In the genomic region with DNA sequence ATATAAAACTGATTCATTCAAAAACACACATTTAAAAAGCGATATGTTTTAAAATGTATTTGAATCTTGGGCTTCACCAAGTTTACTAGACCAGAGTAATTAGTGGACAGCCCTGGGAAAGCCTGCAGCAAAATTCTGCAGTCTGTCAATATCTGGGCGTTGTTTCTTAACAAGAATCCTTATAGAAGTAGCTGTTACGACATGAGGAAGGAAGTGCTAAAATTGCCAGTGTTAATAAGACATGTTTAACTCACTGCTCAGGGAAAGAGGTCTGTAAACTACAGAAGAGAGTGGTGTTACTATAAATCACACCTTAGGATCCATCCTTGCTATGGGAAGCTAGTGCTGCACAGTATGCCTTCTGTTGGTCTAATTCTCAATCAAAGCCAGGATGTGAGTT, we compare ENCODE assay signal across 20 cellular contexts.
"Had no signal": no experiment of that assay in that cellular context is flagged by ENCODE, and none has a peak within 500 bp of the region (broad histone marks: within the 10 kb centered on the region; RNA-seq: fewer than 3 reads in every experiment).

No MANE protein-coding gene starts in this region.

- ATAC-seq: activated CD8-positive, alpha-beta T cell treated with anti-CD3 and anti-CD28 coated beads, Interleukin-2, amount 10 ng/mL, durations not matched to agents 7 days and 5 days; activated naive CD8-positive, alpha-beta T cell treated with anti-CD3 and anti-CD28 coated beads, Interleukin-2, amount 50 U/mL, for 24 hours; left ventricle myocardium superior; pancreas; stimulated activated naive CD8-positive, alpha-beta T cell treated with anti-CD3 and anti-CD28 coated beads, Interleukin-15, Interleukin-2, amounts not matched to agents 100 U/mL and 50 U/mL, for 24 hours had no signal

- H3K4me1 Mint-ChIP-seq: activated naive CD8-positive, alpha-beta T cell treated with anti-CD3 and anti-CD28 coated beads, Interleukin-2, amount 50 U/mL, for 24 hours; neural crest cell had no signal

- H3K36me3 ChIP-seq: colonic mucosa, pancreas, suprapubic skin had no signal

- H3K27ac Mint-ChIP-seq: activated CD8-positive, alpha-beta T cell treated with anti-CD3 and anti-CD28 coated beads, Interleukin-2, amount 10 ng/mL, durations not matched to agents 7 days and 5 days; activated naive CD8-positive, alpha-beta T cell treated with anti-CD3 and anti-CD28 coated beads, Interleukin-2, amount 50 U/mL, for 24 hours; activated T-helper 1 cell treated with anti-CD3 and anti-CD28 coated beads, Interleukin-12 subunit alpha, Interleukin-12 subunit beta, Interleukin-2, Interleukin-4 antibody, amounts not matched to agents 30 ng/mL and 10 ng/mL and 1 ng/mL, durations not matched to agents 14 hours and 24 hours and 36 hours; type B pancreatic cell had no signal

- FAIRE-seq: astrocyte, kidney, pancreas had no signal

- H3K4me3 ChIP-seq: colonic mucosa, hepatocyte, pancreas, suprapubic skin had no signal

- H3K27me3 Mint-ChIP-seq: activated naive CD8-positive, alpha-beta T cell treated with anti-CD3 and anti-CD28 coated beads, Interleukin-2, amount 50 U/mL, for 24 hours had no signal

- H3K27ac ChIP-seq: colonic mucosa, hepatocyte, pancreas, suprapubic skin, VCaP had no signal

- H3K27me3 ChIP-seq: colonic mucosa, hepatocyte, pancreas, suprapubic skin had no signal

- H3K9me3 Mint-ChIP-seq: activated naive CD8-positive, alpha-beta T cell treated with anti-CD3 and anti-CD28 coated beads, Interleukin-2, amount 50 U/mL, for 24 hours; activated T-helper 1 cell treated with anti-CD3 and anti-CD28 coated beads, Interleukin-12 subunit alpha, Interleukin-12 subunit beta, Interleukin-2, Interleukin-4 antibody, amounts not matched to agents 30 ng/mL and 10 ng/mL and 1 ng/mL, durations not matched to agents 14 hours and 24 hours and 36 hours; type B pancreatic cell had no signal

- H3K36me3 Mint-ChIP-seq: type B pancreatic cell had no signal

- H3K4me1 ChIP-seq: colonic mucosa, pancreas, suprapubic skin had no signal

- H3K4me3 Mint-ChIP-seq: activated CD8-positive, alpha-beta T cell treated with anti-CD3 and anti-CD28 coated beads, Interleukin-2, amount 10 ng/mL, durations not matched to agents 7 days and 5 days; activated naive CD8-positive, alpha-beta T cell treated with anti-CD3 and anti-CD28 coated beads, Interleukin-2, amount 50 U/mL, for 24 hours; activated T-helper 1 cell treated with anti-CD3 and anti-CD28 coated beads, Interleukin-12 subunit alpha, Interleukin-12 subunit beta, Interleukin-2, Interleukin-4 antibody, amounts not matched to agents 30 ng/mL and 10 ng/mL and 1 ng/mL, durations not matched to agents 14 hours and 24 hours and 36 hours; neural crest cell; type B pancreatic cell had no signal

- H3K9me3 ChIP-seq: colonic mucosa, pancreas, suprapubic skin had no signal

- DNase-seq: activated CD4-positive, alpha-beta T cell treated with anti-CD3 and anti-CD28 coated beads for 4 hours; activated CD8-positive, alpha-beta T cell treated with anti-CD3 and anti-CD28 coated beads, Interleukin-2, amount 10 ng/mL, durations not matched to agents 7 days and 5 days; activated naive CD4-positive, alpha-beta T cell; activated naive CD8-positive, alpha-beta T cell treated with anti-CD3 and anti-CD28 coated beads, Interleukin-2, amount 50 U/mL, for 24 hours; colonic mucosa; effector CD4-positive, alpha-beta T cell; kidney; left ventricle myocardium superior; pancreas; stimulated activated CD4-positive, alpha-beta T cell treated with anti-CD3 and anti-CD28 coated beads, Interleukin-4, amount 100 ng/mL, for 1 hour; stimulated activated CD8-positive, alpha-beta memory T cell treated with anti-CD3 and anti-CD28 coated beads, Interleukin-4, amount 100 ng/mL, for 48 hours; stimulated activated naive CD8-positive, alpha-beta T cell treated with anti-CD3 and anti-CD28 coated beads, Interleukin-15, Interleukin-2, amounts not matched to agents 100 U/mL and 50 U/mL, for 24 hours; T1000 had no signal
